8 cellular contexts compared by ENCODE assay signal in the genomic region with DNA sequence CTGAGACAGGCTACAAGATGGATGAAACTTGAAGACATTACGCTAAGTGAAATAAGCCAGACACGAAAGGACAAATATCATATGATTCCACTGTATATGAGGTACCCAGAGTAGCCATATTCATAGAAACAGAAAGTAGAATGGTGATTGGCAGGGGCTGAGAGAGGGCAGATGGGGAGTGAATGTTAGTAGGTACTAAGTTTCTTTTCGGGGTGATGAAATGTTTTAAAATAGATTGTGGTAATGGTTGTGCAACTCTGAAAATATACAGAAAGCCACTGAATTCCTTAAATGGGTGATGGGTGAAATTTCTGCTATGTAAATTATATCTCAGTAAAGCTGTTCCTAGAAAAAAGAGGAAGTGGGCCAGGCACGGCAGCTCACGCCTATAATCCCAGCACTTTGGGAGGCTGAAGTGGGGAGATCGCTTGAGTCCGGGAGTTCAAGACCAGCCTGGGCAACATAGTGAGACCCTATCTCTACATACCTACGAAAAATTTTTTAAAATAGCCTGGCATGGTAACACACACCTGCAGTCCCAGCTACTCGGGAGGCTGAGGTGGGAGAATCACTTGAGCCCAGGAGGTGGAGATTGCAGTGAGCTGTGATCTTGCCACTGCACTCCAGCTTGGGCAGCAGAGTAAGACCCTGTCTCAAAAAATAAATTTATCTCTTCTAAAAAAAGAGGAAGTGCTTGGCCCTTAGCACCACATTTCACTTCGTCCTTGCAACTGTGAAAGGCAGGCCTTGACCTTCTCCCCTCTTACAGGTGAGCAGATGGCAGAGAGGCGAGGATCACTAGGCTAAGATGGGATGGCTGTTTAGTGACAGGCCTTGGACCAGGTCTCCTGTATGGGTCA. TPM values are rescaled to one million over a fixed set of nuclear protein-coding genes. Genes with fewer than 3 reads are reported as not detected.
DNase-seq lines count a peak whose midpoint lies in the region; ATAC-seq and TF ChIP-seq lines count a peak whose summit lies in the region.

No MANE protein-coding gene starts in this region.

- no peaks in the 10 kb centered on the region for H3K27me3 ChIP-seq in esophagus (ENCODE audit: control insufficient read depth in 1 of 2, insufficient read depth in 2 of 2, low read length in 2 of 2)
- H3K27me3 ChIP-seq in osteoblast (ENCODE audit: insufficient read depth, low read length): no peaks in the 10 kb centered on the region

- H3K79me2 ChIP-seq in osteoblast (ENCODE audit: insufficient read depth, low read length): no peaks in the 10 kb centered on the region

- H3K4me3 ChIP-seq in esophagus (ENCODE audit: low read depth in 1 of 2, low read length in 2 of 2) (no peak overlapping the region), osteoblast (ENCODE audit: insufficient read depth, low read length) (peak overlapping the region; percentile 70)

- peak overlapping the region; percentile 75 for H2AFZ ChIP-seq in osteoblast (ENCODE audit: low read length)

- H3K9me3 ChIP-seq in esophagus (ENCODE audit: control insufficient read depth in 2 of 2, insufficient read depth in 1 of 2, low read depth in 1 of 2, low read length in 1 of 2) (no peaks in the 10 kb centered on the region), osteoblast (ENCODE audit: low read depth, low read length) (no peaks in the 10 kb centered on the region)

- H4K20me1 ChIP-seq in osteoblast (ENCODE audit: insufficient read depth, low read length): no peaks in the 10 kb centered on the region

- 67 to 72% methylated on average over 11 of the region's 11 CpGs for WGBS in esophagus, 2 donors

- H3K36me3 ChIP-seq in esophagus (ENCODE audit: control insufficient read depth in 2 of 2, insufficient read depth in 2 of 2, low read length in 1 of 2) (no peaks in the 10 kb centered on the region), osteoblast (ENCODE audit: insufficient read depth, low read length) (no peaks in the 10 kb centered on the region)

- peak overlapping the region; percentile 90 for H3K4me2 ChIP-seq in osteoblast (ENCODE audit: insufficient read depth, low read length)

- DNase-seq in A172 (ENCODE audit: low spot score) (peak; percentile 75), SIG-M5 (lab: John Stamatoyannopoulos, UW) (peak; percentile 100), osteoblast (ENCODE audit: insufficient read length, low spot score, missing footprints) (peak; percentile 97), activated gamma-delta T cell treated with Interleukin-2 at 50 U/mL for 16 hours (no peak), NCI-H510A (lab: John Stamatoyannopoulos, UW) (no peak)

- no peak for TF ChIP-seq CTCF in osteoblast (IDR thresholded peaks at IDR 0.05; ENCODE audit: extremely low read depth, low read depth, low read length)

- H3K4me1 ChIP-seq in esophagus (ENCODE audit: control insufficient read depth in 2 of 2, insufficient read depth in 2 of 2, low read length in 1 of 2) (peaks cover 4 to 11% of the 10 kb centered on the region in 2 donors), osteoblast (ENCODE audit: insufficient read depth, low read length) (peaks cover 26% of the 10 kb centered on the region)

- H3K27ac ChIP-seq in esophagus (ENCODE audit: low read depth in 2 of 2, low read length in 1 of 2): peak overlapping the region; percentile 49 to 74
- peak overlapping the region; percentile 97 for H3K27ac ChIP-seq in osteoblast (ENCODE audit: low read depth, low read length)

- ATAC-seq in GM18520 (IDR thresholded peaks at IDR 0.05; ENCODE audit: unreplicated experiment): peak; percentile 83
- peak; percentile 89 for ATAC-seq in HG02981 (IDR thresholded peaks at IDR 0.05; ENCODE audit: unreplicated experiment)

RNA-seq across cellular contexts. Expression of a gene that starts 16.0 kb away (rescaled TPM):
- 1.8 and 2.2 TPM in 2 replicates for total RNA-seq in A172 (2014; rRNA removed; shearing (Covaris generic))
- 10 to 100 TPM; 18.6 to 30.9 TPM for polyA plus RNA-seq in esophagus
- 9.4 and 13.8 TPM in 2 replicates for total RNA-seq in osteoblast

Comparison
In these comparisons a context has a peak if more than half of its experiments do, and no peak if none do; other contexts are left out.
1. DNase-seq: peak in A172 (single experiment), SIG-M5 (single experiment) and osteoblast (single experiment); none in activated gamma-delta T cell treated with Interleukin-2 at 50 U/mL for 16 hours (single experiment) and NCI-H510A (single experiment).